Comparison of ENCODE assay signal across 8 cellular contexts in the genomic region with DNA sequence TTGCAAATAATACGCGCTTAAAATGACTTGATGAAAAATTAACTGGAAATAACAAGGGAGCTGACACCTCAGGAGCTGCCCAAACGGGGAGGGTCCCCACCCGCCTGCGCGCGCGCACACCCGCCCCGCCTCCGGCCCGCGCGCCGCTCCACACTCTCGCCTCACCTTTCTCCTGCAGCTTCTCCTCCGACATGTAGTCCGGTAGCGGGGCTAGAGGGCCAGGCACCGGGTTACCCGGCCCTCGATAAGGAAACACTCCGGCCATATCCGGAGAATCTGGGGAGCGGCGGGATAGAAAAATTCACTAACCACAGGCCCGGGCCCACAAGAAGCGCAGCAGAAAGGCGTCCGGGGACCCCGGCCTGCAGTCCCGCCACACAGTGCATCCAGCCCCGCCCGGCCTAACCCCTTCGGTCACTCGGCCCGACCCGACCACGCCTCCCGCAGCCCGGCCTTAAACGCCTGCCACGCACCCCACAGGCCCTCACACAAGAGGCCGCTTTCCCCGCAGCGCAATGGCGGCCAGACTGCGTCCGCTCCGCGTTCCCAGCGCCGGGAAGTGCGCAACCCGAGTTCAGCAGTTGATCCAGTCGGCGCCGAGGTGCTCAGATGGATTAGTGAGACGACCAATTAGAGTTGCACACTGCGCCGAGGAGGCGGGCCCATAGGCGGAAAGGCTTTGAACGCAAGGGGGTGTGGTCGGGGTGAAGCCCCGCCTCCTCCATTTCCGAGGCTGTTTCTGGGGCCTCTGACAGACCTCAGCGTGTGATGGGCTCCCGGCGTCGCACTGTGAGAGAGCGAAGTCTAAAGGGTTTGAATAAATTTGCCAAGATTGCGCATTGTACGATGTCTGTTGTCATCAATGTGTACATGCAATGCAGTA. TPM values are rescaled to one million over a fixed set of nuclear protein-coding genes. Genes with fewer than 3 reads are reported as not detected.
A peak's percentile ranks its signal among the peaks of the same experiment; 100 is the strongest.
DNase-seq lines count a peak whose midpoint lies in the region; ATAC-seq and TF ChIP-seq lines count a peak whose summit lies in the region.

A gene (minus strand): TSS at position 561 of the 883 bp plus-strand sequence. CDS start 296 bp downstream, at position 265.

- H3K36me3 ChIP-seq in PC-3 (ENCODE audit: low read depth, low read length) = peaks cover 36% of the 10 kb centered on the region

- H3K4me2 ChIP-seq in PC-3 (ENCODE audit: low read length) = peak within 1 kb of the TSS; percentile 97

- POLR2A ChIA-PET in PC-3 (lab: Charles Lee; ENCODE audit: unreplicated experiment) = interaction anchor here (0.5 to 0.6 kb wide), 2 partner anchors 19 to 22 kb away, joined by 4 to 6 read pairs; no protein-coding TSS in a partner anchor

- CTCF ChIA-PET in PC-3 (lab: Charles Lee) = no interaction called here

- H3K9ac ChIP-seq in PC-3 (ENCODE audit: low read length) = peak within 1 kb of the TSS; percentile 94

- H3K27me3 ChIP-seq in PC-3 (ENCODE audit: low read length) = no peaks in the 10 kb centered on the region

- peak within 1 kb of the TSS; percentile 67 for H2AFZ ChIP-seq in PC-3 (ENCODE audit: low read length)

- BruUV-seq in PC-3 (replicated peaks; lab: Mats Ljungman, UMichigan) = TSS peak; percentile 80

- ATAC-seq in GM21576 (IDR thresholded peaks at IDR 0.05; ENCODE audit: unreplicated experiment) = peak; percentile 99
- peak; percentile 99 for ATAC-seq in PC-3

- intact Hi-C loops in PC-3 (cut with micrococcal nuclease) = loop anchor here (2.0 kb wide), 1 partner anchor 26 kb away; a partner anchor contains a TSS

- H3F3A ChIP-seq in PC-3 (ENCODE audit: low read length, unreplicated experiment) = no peaks in the 10 kb centered on the region

- H3K79me2 ChIP-seq in PC-3 (ENCODE audit: low read length) = peaks cover 47% of the 10 kb centered on the region

- DNase-seq in DMS114 treated with DMSO at 0.1 percent for 48 hours (lab: John Stamatoyannopoulos, UW; ENCODE audit: unreplicated experiment) (peak; percentile 94), PC-3 (peak; percentile 95), activated T-cell treated with anti-CD3 and anti-CD28 coated beads for 48 hours (ENCODE audit: low read depth) (peak; percentile 96), epithelial cell of proximal tubule (ENCODE audit: low read depth) (peak; percentile 73), mucosa of gallbladder (ENCODE audit: low spot score) (peak; percentile 98)
- DNase-seq in stimulated activated CD8-positive, alpha-beta memory T cell treated with anti-CD3 and anti-CD28 coated beads, Interleukin-4, amount 100 ng/mL, for 4 hours (ENCODE audit: low read depth in 2 of 2, low spot score in 1 of 2) = peak; percentile 96

- peaks cover 6% of the 10 kb centered on the region for H3K4me1 ChIP-seq in PC-3 (ENCODE audit: insufficient read depth, low read length)

- no peaks in the 10 kb centered on the region for H3K9me2 ChIP-seq in PC-3 (replicated peaks; ENCODE audit: low read length)

- peaks cover 15% of the 10 kb centered on the region for H4K20me1 ChIP-seq in PC-3 (ENCODE audit: low read length)

- peak within 1 kb of the TSS; percentile 55 for H3K27ac ChIP-seq in PC-3 (ENCODE audit: low read length)

- TF ChIP-seq CTCF in PC-3 (conservative IDR thresholded peaks at IDR 0.05; ENCODE audit: low read depth, low read length) (no peak), epithelial cell of proximal tubule (conservative IDR thresholded peaks at IDR 0.05; ENCODE audit: low read depth, low read length) (no peak)

- H3K9me3 ChIP-seq in PC-3 (ENCODE audit: low read length) = no peaks in the 10 kb centered on the region

- no peak for TF ChIP-seq RAD21 in Ishikawa (IDR thresholded peaks at IDR 0.05; ENCODE audit: low read depth)

- peak; percentile 15; the same call in 1 of the 2 replicates for TF ChIP-seq EP300 in Ishikawa (IDR thresholded peaks at IDR 0.05; ENCODE audit: borderline replicate concordance)

- H3K4me3 ChIP-seq in PC-3 (ENCODE audit: low read length) (peak within 1 kb of the TSS; percentile 84), epithelial cell of proximal tubule (ENCODE audit: low read depth, low read length) (peak within 1 kb of the TSS; percentile 92)

TF ChIP-seq in Ishikawa, 13 proteins besides CTCF, POLR2A, EP300 and RAD21:
- TF ChIP-seq, protein P1, sequence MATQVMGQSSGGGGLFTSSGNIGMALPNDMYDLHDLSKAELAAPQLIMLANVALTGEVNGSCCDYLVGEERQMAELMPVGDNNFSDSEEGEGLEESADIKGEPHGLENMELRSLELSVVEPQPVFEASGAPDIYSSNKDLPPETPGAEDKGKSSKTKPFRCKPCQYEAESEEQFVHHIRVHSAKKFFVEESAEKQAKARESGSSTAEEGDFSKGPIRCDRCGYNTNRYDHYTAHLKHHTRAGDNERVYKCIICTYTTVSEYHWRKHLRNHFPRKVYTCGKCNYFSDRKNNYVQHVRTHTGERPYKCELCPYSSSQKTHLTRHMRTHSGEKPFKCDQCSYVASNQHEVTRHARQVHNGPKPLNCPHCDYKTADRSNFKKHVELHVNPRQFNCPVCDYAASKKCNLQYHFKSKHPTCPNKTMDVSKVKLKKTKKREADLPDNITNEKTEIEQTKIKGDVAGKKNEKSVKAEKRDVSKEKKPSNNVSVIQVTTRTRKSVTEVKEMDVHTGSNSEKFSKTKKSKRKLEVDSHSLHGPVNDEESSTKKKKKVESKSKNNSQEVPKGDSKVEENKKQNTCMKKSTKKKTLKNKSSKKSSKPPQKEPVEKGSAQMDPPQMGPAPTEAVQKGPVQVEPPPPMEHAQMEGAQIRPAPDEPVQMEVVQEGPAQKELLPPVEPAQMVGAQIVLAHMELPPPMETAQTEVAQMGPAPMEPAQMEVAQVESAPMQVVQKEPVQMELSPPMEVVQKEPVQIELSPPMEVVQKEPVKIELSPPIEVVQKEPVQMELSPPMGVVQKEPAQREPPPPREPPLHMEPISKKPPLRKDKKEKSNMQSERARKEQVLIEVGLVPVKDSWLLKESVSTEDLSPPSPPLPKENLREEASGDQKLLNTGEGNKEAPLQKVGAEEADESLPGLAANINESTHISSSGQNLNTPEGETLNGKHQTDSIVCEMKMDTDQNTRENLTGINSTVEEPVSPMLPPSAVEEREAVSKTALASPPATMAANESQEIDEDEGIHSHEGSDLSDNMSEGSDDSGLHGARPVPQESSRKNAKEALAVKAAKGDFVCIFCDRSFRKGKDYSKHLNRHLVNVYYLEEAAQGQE (IDR thresholded peaks at IDR 0.05; ENCODE audit: low read depth) = no peak
- TF ChIP-seq, protein P2, sequence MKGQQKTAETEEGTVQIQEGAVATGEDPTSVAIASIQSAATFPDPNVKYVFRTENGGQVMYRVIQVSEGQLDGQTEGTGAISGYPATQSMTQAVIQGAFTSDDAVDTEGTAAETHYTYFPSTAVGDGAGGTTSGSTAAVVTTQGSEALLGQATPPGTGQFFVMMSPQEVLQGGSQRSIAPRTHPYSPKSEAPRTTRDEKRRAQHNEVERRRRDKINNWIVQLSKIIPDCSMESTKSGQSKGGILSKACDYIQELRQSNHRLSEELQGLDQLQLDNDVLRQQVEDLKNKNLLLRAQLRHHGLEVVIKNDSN (IDR thresholded peaks at IDR 0.05) = no peak
- peak; percentile 75 for TF ChIP-seq TCF12 (IDR thresholded peaks at IDR 0.05; ENCODE audit: low read depth)
- peak; percentile 76 for TF ChIP-seq CREB1 (IDR thresholded peaks at IDR 0.05; ENCODE audit: low read depth)
- peak; percentile 4; the same call in 1 of the 2 replicates for TF ChIP-seq NFIC (IDR thresholded peaks at IDR 0.05)
- 0 out of 2 replicates have a peak, but pooled peaks have one; percentile 21 for TF ChIP-seq TEAD4 (IDR thresholded peaks at IDR 0.05)
- no peak for TF ChIP-seq ZBTB7A (IDR thresholded peaks at IDR 0.05; ENCODE audit: low read depth)
- TF ChIP-seq FOXM1 (IDR thresholded peaks at IDR 0.05; ENCODE audit: borderline replicate concordance, low read depth) = no peak
- TF ChIP-seq, protein P3, sequence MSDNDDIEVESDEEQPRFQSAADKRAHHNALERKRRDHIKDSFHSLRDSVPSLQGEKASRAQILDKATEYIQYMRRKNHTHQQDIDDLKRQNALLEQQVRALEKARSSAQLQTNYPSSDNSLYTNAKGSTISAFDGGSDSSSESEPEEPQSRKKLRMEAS (IDR thresholded peaks at IDR 0.05) = peak; percentile 85
- peak; percentile 76; the same call in 1 of the 2 replicates for TF ChIP-seq TAF1 (IDR thresholded peaks at IDR 0.05; ENCODE audit: low read depth)
- no peak; the same call in 1 of the 2 replicates for TF ChIP-seq EGR1 (IDR thresholded peaks at IDR 0.05)
- peak; percentile 96 for TF ChIP-seq YY1 (IDR thresholded peaks at IDR 0.05; ENCODE audit: low read depth)
- TF ChIP-seq CEBPB (IDR thresholded peaks at IDR 0.05) = 0 out of 2 replicates have a peak, but pooled peaks have one; percentile 2

RNA-seq across cellular contexts. Expression of the gene that starts here (rescaled TPM):
- 103 and 126 TPM in 2 replicates for total RNA-seq in PC-3 (2014; rRNA removed)
- 119 and 161 TPM in 2 replicates for total RNA-seq in epithelial cell of proximal tubule
- total RNA-seq in mucosa of gallbladder = 246 TPM

Comparison
In these comparisons a context has a peak if more than half of its experiments do, and no peak if none do; other contexts are left out.
1. Peak in every context shown above with its lines: DNase-seq, ATAC-seq, H3K4me3 ChIP-seq and H3K27ac ChIP-seq.